ENCODE assay signal across 15 cellular contexts in the genomic region with DNA sequence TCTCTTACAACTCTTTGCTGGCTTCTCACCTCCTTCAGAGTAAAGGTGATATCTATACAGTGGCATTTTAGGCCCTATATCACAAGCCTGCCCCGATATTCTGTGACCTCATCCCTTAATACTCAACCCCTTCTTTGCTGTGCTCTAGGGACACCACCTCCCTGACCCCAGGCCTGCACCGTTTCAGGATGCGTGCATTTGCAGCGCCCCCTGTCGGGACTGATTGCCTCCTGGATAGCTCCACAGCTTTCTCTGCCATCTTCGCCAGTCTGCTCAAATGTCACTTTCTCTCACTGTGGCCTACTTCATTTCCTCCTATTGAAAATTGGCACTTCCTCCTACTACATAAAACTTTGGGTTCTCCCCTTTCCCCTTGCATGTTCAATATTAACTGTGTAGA.
DNase-seq lines count a peak whose midpoint lies in the region; ATAC-seq and TF ChIP-seq lines count a peak whose summit lies in the region.
"Had no signal": no experiment of that assay in that cellular context is flagged by ENCODE, and none has a peak within 500 bp of the region (broad histone marks: within the 10 kb centered on the region; RNA-seq: fewer than 3 reads in every experiment).

No MANE protein-coding gene starts in this region.

- no peak overlapping the region for H3K4me2 ChIP-seq in smooth muscle cell

- H3K36me3 ChIP-seq in heart left ventricle, result no peaks in the 10 kb centered on the region
- no peaks in the 10 kb centered on the region for H3K36me3 ChIP-seq in smooth muscle cell (ENCODE audit: low read depth)
- H3K36me3 ChIP-seq: tibial nerve had no signal

- no peaks in the 10 kb centered on the region for H3F3A ChIP-seq in smooth muscle cell (ENCODE audit: low read depth)

- H3K4me3 ChIP-seq in right cardiac atrium (ENCODE audit: low read length), result no peak overlapping the region
- no peak overlapping the region for H3K4me3 ChIP-seq in heart left ventricle
- H3K4me3 ChIP-seq in smooth muscle cell, result no peak overlapping the region
- H3K4me3 ChIP-seq: psoas muscle, tibial nerve had no signal

- TF ChIP-seq POLR2A in heart left ventricle (IDR thresholded peaks at IDR 0.05), result no peak

- H3K9me3 ChIP-seq in right cardiac atrium (ENCODE audit: control insufficient read depth, low read length), result no peaks in the 10 kb centered on the region
- H3K9me3 ChIP-seq in heart left ventricle, result peaks cover 0 to 8% (median 0%) of the 10 kb centered on the region in 12 donors
- H3K9me3 ChIP-seq in smooth muscle cell (replicated peaks; ENCODE audit: low read depth), result no peaks in the 10 kb centered on the region
- H3K9me3 ChIP-seq: psoas muscle, tibial nerve had no signal

- H3K79me2 ChIP-seq in smooth muscle cell (ENCODE audit: low read depth), result no peaks in the 10 kb centered on the region

- H3K27ac ChIP-seq in right cardiac atrium (ENCODE audit: low read length) (no peak overlapping the region), heart left ventricle (no peak overlapping the region), smooth muscle cell (ENCODE audit: low read depth) (no peak overlapping the region)
- H3K27ac ChIP-seq: psoas muscle, tibial nerve had no signal

- no peak overlapping the region for H3K9ac ChIP-seq in smooth muscle cell (ENCODE audit: low read depth)

- H3K27me3 ChIP-seq in right cardiac atrium (ENCODE audit: control insufficient read depth, insufficient read depth) (no peaks in the 10 kb centered on the region), heart left ventricle (no peaks in the 10 kb centered on the region), smooth muscle cell (ENCODE audit: low read depth) (no peaks in the 10 kb centered on the region)
- H3K27me3 ChIP-seq: tibial nerve had no signal

- H2AFZ ChIP-seq in smooth muscle cell (ENCODE audit: low read depth), result no peak overlapping the region

- 38% methylated on average over 6 of the region's 6 CpGs for WGBS in right cardiac atrium
- 31 to 39% (median 35%) methylated on average over 6 of the region's 6 CpGs for WGBS in heart left ventricle, 4 donors
- WGBS in smooth muscle cell (ENCODE audit: low lambda C conversion rate), result 26% methylated on average over 6 of the region's 6 CpGs

- no peaks in the 10 kb centered on the region for H3K4me1 ChIP-seq in right cardiac atrium (ENCODE audit: control insufficient read depth, insufficient read depth, low read length)
- no peaks in the 10 kb centered on the region for H3K4me1 ChIP-seq in heart left ventricle
- H3K4me1 ChIP-seq in smooth muscle cell (ENCODE audit: low read depth), result no peaks in the 10 kb centered on the region
- H3K4me1 ChIP-seq: psoas muscle, tibial nerve had no signal

- TF ChIP-seq CTCF in heart left ventricle (IDR thresholded peaks at IDR 0.05), result no peak
- peak; percentile 53 for TF ChIP-seq CTCF in LNCAP (IDR thresholded peaks at IDR 0.05)
- peak; percentile 7 for TF ChIP-seq CTCF in smooth muscle cell (IDR thresholded peaks at IDR 0.05; ENCODE audit: borderline replicate concordance, insufficient read depth, poor library complexity, severe bottlenecking)

- intact Hi-C loops in right cardiac atrium (cut with DNase I) (no loop called here), heart left ventricle (cut with DNase I) (no loop called here)

- no peaks in the 10 kb centered on the region for H4K20me1 ChIP-seq in smooth muscle cell (ENCODE audit: low read depth)

- no peak for ATAC-seq in right cardiac atrium
- ATAC-seq in heart left ventricle, result no peak
- ATAC-seq: psoas muscle had no signal

- peak in 2 of 3 donors; percentile 29 to 30 for DNase-seq in right cardiac atrium
- DNase-seq in heart left ventricle, result no peak
- DNase-seq in cerebellar cortex (ENCODE audit: low spot score), result peak; percentile 19
- no peak for DNase-seq in smooth muscle cell (lab: John Stamatoyannopoulos, UW; ENCODE audit: unreplicated experiment)
- DNase-seq in activated T-cell treated with anti-CD3 and anti-CD28 coated beads, Interleukin-2, amount 50 U/mL, for 1 hour, result no peak
- DNase-seq in NAMALWA (ENCODE audit: low spot score), result no peak
- no peak for DNase-seq in NCI-H524 (lab: John Stamatoyannopoulos, UW)
- DNase-seq: activated CD8-positive, alpha-beta memory T cell treated with anti-CD3 and anti-CD28 coated beads, Interleukin-2, amount 50 U/mL, for 4 hours; activated naive CD8-positive, alpha-beta T cell treated with anti-CD3 and anti-CD28 coated beads, Interleukin-2, amount 10 ng/mL, durations not matched to agents 7 days and 5 days; Kasumi-1; NCI-H2029; NK-92 treated with Interleukin-12 subunit alpha and Interleukin-12 subunit beta, amount 100 ng/mL, for 24 hours had no signal

Comparison
In these comparisons a context has a peak if more than half of its experiments do, and no peak if none do; other contexts are left out.
1. DNase-seq: peak in right cardiac atrium (2 of 3) and cerebellar cortex (single experiment); none in heart left ventricle (0 of 5), smooth muscle cell (single experiment), activated T-cell treated with anti-CD3 and anti-CD28 coated beads, Interleukin-2, amount 50 U/mL, for 1 hour (single experiment), NAMALWA (single experiment) and NCI-H524 (0 of 2).
2. CTCF ChIP-seq: peak in LNCAP (single experiment) and smooth muscle cell (single experiment); none in heart left ventricle (0 of 12).